In genomic region chr20:62500237-62500864, GRCh38 we compare ENCODE assay signal across 8 cellular contexts. TPM values are rescaled to one million over a fixed set of nuclear protein-coding genes. Genes with fewer than 3 reads are reported as not detected.
DNase-seq lines count a peak whose midpoint lies in the region; ATAC-seq and TF ChIP-seq lines count a peak whose summit lies in the region.

No MANE protein-coding gene starts in this region.

- no peaks in the 10 kb centered on the region for H3K9me3 Mint-ChIP-seq in activated T-cell treated with anti-CD3 and anti-CD28 coated beads, Interleukin-2, amount 50 U/mL, for 4 hours
- peaks cover 5% of the 10 kb centered on the region for H3K9me3 Mint-ChIP-seq in natural killer cell treated with Interleukin-12 subunit alpha and Interleukin-12 subunit beta and Interleukin-15 and Interleukin-18, amount 100 ng/mL, for 72 hours

- no peaks in the 10 kb centered on the region for H3F3A ChIP-seq in PC-3 (ENCODE audit: low read length, unreplicated experiment)

- peaks cover 69 to 79% (median 71%) of the 10 kb centered on the region in 10 experiments for H3K4me1 ChIP-seq in BLaER1 treated with 17β-estradiol and CSF1 and Interleukin-3, amounts not matched to agents 10 nM and 100 nM
- H3K4me1 ChIP-seq in PC-3 (ENCODE audit: insufficient read depth, low read length) (peaks cover 16% of the 10 kb centered on the region; the same call in 1 of the 2 replicates), esophagus squamous epithelium (peaks cover 17 to 46% (median 23%) of the 10 kb centered on the region in 3 donors)

- no peaks in the 10 kb centered on the region for H3K36me3 Mint-ChIP-seq in activated T-cell treated with anti-CD3 and anti-CD28 coated beads, Interleukin-2, amount 50 U/mL, for 4 hours (ENCODE audit: insufficient read depth)
- H3K36me3 Mint-ChIP-seq in natural killer cell treated with Interleukin-12 subunit alpha and Interleukin-12 subunit beta and Interleukin-15 and Interleukin-18, amount 100 ng/mL, for 72 hours: peaks cover 10% of the 10 kb centered on the region

- peak overlapping the region; percentile 6 to 95 (median 40); a peak in 16 of 22 replicates for H3K4me2 ChIP-seq in BLaER1 treated with 17β-estradiol and CSF1 and Interleukin-3, amounts not matched to agents 10 nM and 100 nM
- H3K4me2 ChIP-seq in PC-3 (ENCODE audit: low read length): peak overlapping the region; percentile 59

- peak overlapping the region in 1 of 11 experiments; percentile 88; a peak in 2 of 22 replicates for H3K27ac ChIP-seq in BLaER1 treated with 17β-estradiol and CSF1 and Interleukin-3, amounts not matched to agents 10 nM and 100 nM
- H3K27ac ChIP-seq in PC-3 (ENCODE audit: low read length): no peak overlapping the region
- H3K27ac ChIP-seq in esophagus squamous epithelium: no peak overlapping the region

- H3K4me3 ChIP-seq in BLaER1 treated with 17β-estradiol and CSF1 and Interleukin-3, amounts not matched to agents 10 nM and 100 nM: no peak overlapping the region
- H3K4me3 ChIP-seq in HFF-Myc (replicated peaks; ENCODE audit: low read depth, low read length) (no peak overlapping the region), PC-3 (ENCODE audit: low read length) (no peak overlapping the region), esophagus squamous epithelium (no peak overlapping the region)

- H3K9me3 ChIP-seq in BLaER1 treated with 17β-estradiol and CSF1 and Interleukin-3, amounts not matched to agents 10 nM and 100 nM (replicated peaks in 1 of 11): no peaks in the 10 kb centered on the region
- H3K9me3 ChIP-seq in PC-3 (ENCODE audit: low read length): no peaks in the 10 kb centered on the region
- no peaks in the 10 kb centered on the region for H3K9me3 ChIP-seq in esophagus squamous epithelium

- TF ChIP-seq CTCF in HFF-Myc (IDR thresholded peaks at IDR 0.05; ENCODE audit: low read depth, low read length, missing control alignments) (peak; percentile 87), PC-3 (conservative IDR thresholded peaks at IDR 0.05; ENCODE audit: low read depth, low read length) (peak; percentile 89), esophagus squamous epithelium (IDR thresholded peaks at IDR 0.05) (peak; percentile 84 to 92 (median 90))

- H3K27ac Mint-ChIP-seq in natural killer cell treated with Interleukin-12 subunit alpha and Interleukin-12 subunit beta and Interleukin-15 and Interleukin-18, amount 100 ng/mL, for 72 hours: peak overlapping the region; percentile 80

- BruUV-seq in PC-3 (replicated peaks; lab: Mats Ljungman, UMichigan): no TSS peak

- intact Hi-C loops in PC-3 (cut with micrococcal nuclease) (loop anchor here (1.0 kb wide), 2 partner anchors 117 to 291 kb away; no protein-coding TSS in a partner anchor), esophagus squamous epithelium (cut with DNase I) (no loop called here)

- H4K20me1 ChIP-seq in BLaER1 treated with 17β-estradiol and CSF1 and Interleukin-3, amounts not matched to agents 10 nM and 100 nM: peaks cover 0 to 33% (median 4%) of the 10 kb centered on the region in 11 experiments; a peak in 10 of 22 replicates
- H4K20me1 ChIP-seq in PC-3 (ENCODE audit: low read length): no peaks in the 10 kb centered on the region

- peak overlapping the region in 1 of 11 experiments; percentile 30; a peak in 1 of 22 replicates for H3K9ac ChIP-seq in BLaER1 treated with 17β-estradiol and CSF1 and Interleukin-3, amounts not matched to agents 10 nM and 100 nM
- no peak overlapping the region for H3K9ac ChIP-seq in PC-3 (ENCODE audit: low read length)

- no peaks in the 10 kb centered on the region for H3K36me3 ChIP-seq in BLaER1 treated with 17β-estradiol and CSF1 and Interleukin-3, amounts not matched to agents 10 nM and 100 nM
- no peaks in the 10 kb centered on the region for H3K36me3 ChIP-seq in PC-3 (ENCODE audit: low read depth, low read length)
- no peaks in the 10 kb centered on the region for H3K36me3 ChIP-seq in esophagus squamous epithelium

- peak; percentile 81 for ATAC-seq in PC-3
- peak in 1 of 2 donors; percentile 28 for ATAC-seq in activated T-cell treated with anti-CD3 and anti-CD28 coated beads, Interleukin-2, amount 50 U/mL, for 4 hours
- ATAC-seq in natural killer cell treated with Interleukin-12 subunit alpha and Interleukin-12 subunit beta and Interleukin-15 and Interleukin-18, amount 100 ng/mL, for 72 hours: peak; percentile 43 to 48
- ATAC-seq in GM18517 (IDR thresholded peaks at IDR 0.05; ENCODE audit: unreplicated experiment): no peak

- 26 to 38% methylated on average over 12 to 14 of the region's 26 CpGs for WGBS in esophagus squamous epithelium, 2 donors

- DNase-seq in HFF-Myc (ENCODE audit: extremely low read depth, low read depth): no peak
- peak; percentile 73 for DNase-seq in PC-3
- DNase-seq in activated T-cell treated with anti-CD3 and anti-CD28 coated beads, Interleukin-2, amount 50 U/mL, for 4 hours: peak; percentile 83
- DNase-seq in esophagus squamous epithelium (lab: John Stamatoyannopoulos, UW): no peak
- peak; percentile 82 for DNase-seq in natural killer cell treated with Interleukin-12 subunit alpha and Interleukin-12 subunit beta and Interleukin-15 and Interleukin-18, amount 100 ng/mL, for 72 hours (ENCODE audit: low spot score)
- DNase-seq in stimulated activated naive CD4-positive, alpha-beta T cell (lab: John Stamatoyannopoulos, UW): peak; percentile 23 to 82 (median 70)

- peaks cover 8 to 42% (median 34%) of the 10 kb centered on the region in 11 experiments for H3K27me3 ChIP-seq in BLaER1 treated with 17β-estradiol and CSF1 and Interleukin-3, amounts not matched to agents 10 nM and 100 nM
- H3K27me3 ChIP-seq in PC-3 (ENCODE audit: low read length) (no peaks in the 10 kb centered on the region), esophagus squamous epithelium (peaks cover 0 to 41% (median 0%) of the 10 kb centered on the region in 4 donors)

- H3K4me3 Mint-ChIP-seq in activated T-cell treated with anti-CD3 and anti-CD28 coated beads, Interleukin-2, amount 50 U/mL, for 4 hours: peak overlapping the region; percentile 47
- H3K4me3 Mint-ChIP-seq in natural killer cell treated with Interleukin-12 subunit alpha and Interleukin-12 subunit beta and Interleukin-15 and Interleukin-18, amount 100 ng/mL, for 72 hours: peak overlapping the region; percentile 67

- H2AFZ ChIP-seq in PC-3 (ENCODE audit: low read length): peak overlapping the region; percentile 66

- peaks cover 31% of the 10 kb centered on the region for H3K4me1 Mint-ChIP-seq in activated T-cell treated with anti-CD3 and anti-CD28 coated beads, Interleukin-2, amount 50 U/mL, for 4 hours (ENCODE audit: low read depth)
- peaks cover 33 to 36% of the 10 kb centered on the region in 2 donors for H3K4me1 Mint-ChIP-seq in natural killer cell treated with Interleukin-12 subunit alpha and Interleukin-12 subunit beta and Interleukin-15 and Interleukin-18, amount 100 ng/mL, for 72 hours (ENCODE audit: low read depth in 2 of 2)

- H3K79me2 ChIP-seq in PC-3 (ENCODE audit: low read length): no peaks in the 10 kb centered on the region

- POLR2A ChIA-PET in PC-3 (lab: Charles Lee; ENCODE audit: unreplicated experiment): no interaction called here

- no peaks in the 10 kb centered on the region for H3K9me2 ChIP-seq in PC-3 (replicated peaks; ENCODE audit: low read length)

- peaks cover 5% of the 10 kb centered on the region for H3K27me3 Mint-ChIP-seq in activated T-cell treated with anti-CD3 and anti-CD28 coated beads, Interleukin-2, amount 50 U/mL, for 4 hours (ENCODE audit: low read depth)
- no peaks in the 10 kb centered on the region for H3K27me3 Mint-ChIP-seq in natural killer cell treated with Interleukin-12 subunit alpha and Interleukin-12 subunit beta and Interleukin-15 and Interleukin-18, amount 100 ng/mL, for 72 hours

- CTCF ChIA-PET in PC-3 (lab: Charles Lee): interaction anchor here (0.5 to 1.3 kb wide), 6 partner anchors 17 to 1141 kb away, joined by 3 to 11 read pairs (median 4); no protein-coding TSS in a partner anchor

- TF ChIP-seq POLR2A in esophagus squamous epithelium (IDR thresholded peaks at IDR 0.05): no peak

RNA-seq across cellular contexts. Expression of gene GATA5, which starts 24.6 kb away (rescaled TPM):
- total RNA-seq in PC-3 (2014; rRNA removed) (0.18 and 0.46 TPM in 2 replicates), esophagus squamous epithelium (under 1 TPM in 2 of 4 donors, not detected in 2; 0.19 to 0.85 TPM)
- not detected for total RNA-seq in activated T-cell treated with anti-CD3 and anti-CD28 coated beads, Interleukin-2, amount 50 U/mL, for 4 hours
- total RNA-seq in natural killer cell treated with Interleukin-12 subunit alpha and Interleukin-12 subunit beta and Interleukin-15 and Interleukin-18, amount 100 ng/mL, for 72 hours: not detected

Comparison
In these comparisons a context has a peak if more than half of its experiments do, and no peak if none do; other contexts are left out.
1. DNase-seq: peak in PC-3 (single experiment), activated T-cell treated with anti-CD3 and anti-CD28 coated beads, Interleukin-2, amount 50 U/mL, for 4 hours (single experiment), natural killer cell treated with Interleukin-12 subunit alpha and Interleukin-12 subunit beta and Interleukin-15 and Interleukin-18, amount 100 ng/mL, for 72 hours (single experiment) and stimulated activated naive CD4-positive, alpha-beta T cell (6 of 6); none in HFF-Myc (single experiment) and esophagus squamous epithelium (single experiment).
2. Peak in every context shown above with its lines, with median percentiles within 50 percentile points of each other: CTCF ChIP-seq.